11 cellular contexts compared by ENCODE assay signal in the genomic region with DNA sequence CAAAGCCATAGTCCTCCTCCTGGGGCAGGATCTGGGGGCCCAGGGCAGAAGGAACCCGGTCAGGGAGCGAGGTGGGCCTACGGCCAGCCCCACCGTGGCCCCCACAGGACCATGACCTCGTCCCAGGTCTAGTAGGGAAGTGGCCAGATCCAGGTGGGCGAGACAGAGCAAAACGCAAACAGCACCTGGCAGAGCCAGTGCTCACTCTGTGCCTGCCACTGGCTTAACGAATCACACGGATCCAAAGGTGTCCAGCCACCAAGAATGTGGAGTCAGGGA.
DNase-seq lines count a peak whose midpoint lies in the region; ATAC-seq, FAIRE-seq and TF ChIP-seq lines count a peak whose summit lies in the region.
"Had no signal": no experiment of that assay in that cellular context is flagged by ENCODE, and none has a peak within 500 bp of the region (broad histone marks: within the 10 kb centered on the region; RNA-seq: fewer than 3 reads in every experiment).

No MANE protein-coding gene starts in this region.

- H3K4me1 Mint-ChIP-seq in naive thymus-derived CD8-positive, alpha-beta T cell, result peaks cover 9 to 32% (median 17%) of the 10 kb centered on the region in 4 donors

- H4K20me1 ChIP-seq in HepG2 (ENCODE audit: insufficient read depth, low read length) (peaks cover 3% of the 10 kb centered on the region; the same call in 1 of the 2 replicates), PC-3 (ENCODE audit: low read length) (no peaks in the 10 kb centered on the region)

- no peak for TF ChIP-seq RAD21 in HepG2 (CRISPR knock-in tag; IDR thresholded peaks at IDR 0.05)

- TF ChIP-seq CTCF in HepG2 (CRISPR knock-in tag; IDR thresholded peaks at IDR 0.05) (no peak), right lobe of liver (IDR thresholded peaks at IDR 0.05) (no peak), ascending aorta (IDR thresholded peaks at IDR 0.05) (no peak), PC-3 (conservative IDR thresholded peaks at IDR 0.05; ENCODE audit: low read depth, low read length) (no peak)

- FAIRE-seq in HepG2 (lab: Jason Lieb, UNC), result no peak

- WGBS in HepG2 (ENCODE audit: low lambda C conversion rate), result 38% methylated on average over 9 of the region's 9 CpGs
- WGBS in right lobe of liver (ENCODE audit: insufficient coverage, low coverage, low lambda C conversion rate, missing lambda C conversion rate), result 69% methylated on average over 6 of the region's 9 CpGs

- BruUV-seq in HepG2 (replicated peaks; lab: Mats Ljungman, UMichigan), result no TSS peak
- BruUV-seq in PC-3 (replicated peaks; lab: Mats Ljungman, UMichigan), result no TSS peak

- in situ Hi-C loops in HepG2 (cut with HindIII; ENCODE audit: extremely low pct_ligation_motif_present, low pct_unique_long_range_greater_than_20kb) (loop anchor here (5.0 kb wide), 2 partner anchors 64 to 249 kb away; no protein-coding TSS in a partner anchor), ACHN (cut with HindIII; ENCODE audit: low pct_ligation_motif_present, low pct_unique_long_range_greater_than_20kb, low sequenced_read_pairs) (loop anchor here (10.0 kb wide), 1 partner anchor 247 kb away; no protein-coding TSS in a partner anchor)

- no peak overlapping the region for H3K27ac ChIP-seq in HepG2 (ENCODE audit: extremely low read length, insufficient read depth, low read length)
- H3K27ac ChIP-seq in right lobe of liver, result no peak overlapping the region
- peak overlapping the region; percentile 29 to 59 for H3K27ac ChIP-seq in ascending aorta
- H3K27ac ChIP-seq in PC-3 (ENCODE audit: low read length), result no peak overlapping the region
- H3K27ac ChIP-seq: left lung had no signal

- DNase-seq in HepG2 (ENCODE audit: low spot score) (no peak), right lobe of liver (no peak), ascending aorta (ENCODE audit: low spot score in 2 of 2) (no peak), ACHN (no peak), SHP77 treated with DMSO at 0.1 percent for 48 hours (lab: John Stamatoyannopoulos, UW) (no peak), NCI-H146 (lab: John Stamatoyannopoulos, UW) (no peak), PC-3 (no peak)
- DNase-seq in naive thymus-derived CD8-positive, alpha-beta T cell, result no peak
- DNase-seq: cerebellar nuclear complex had no signal

- no peaks in the 10 kb centered on the region for H3K9me2 ChIP-seq in PC-3 (replicated peaks; ENCODE audit: low read length)

- no peak for TF ChIP-seq EP300 in HepG2 (IDR thresholded peaks at IDR 0.05; ENCODE audit: low read depth in 2 of 2, low read length in 2 of 2)
- no peak for TF ChIP-seq EP300 in HepG2 (CRISPR knock-in tag; IDR thresholded peaks at IDR 0.05; ENCODE audit: borderline replicate concordance)

- H3K9me3 Mint-ChIP-seq in naive thymus-derived CD8-positive, alpha-beta T cell, result peaks cover 0 to 11% (median 0%) of the 10 kb centered on the region in 9 donors

- peaks cover 0 to 28% of the 10 kb centered on the region in 2 experiments; a peak in 2 of 5 replicates for H3K27me3 ChIP-seq in HepG2 (ENCODE audit: control insufficient read depth in 1 of 2, insufficient read depth in 2 of 2, low read length in 2 of 2)
- H3K27me3 ChIP-seq in right lobe of liver, result no peaks in the 10 kb centered on the region
- no peaks in the 10 kb centered on the region for H3K27me3 ChIP-seq in ascending aorta
- no peaks in the 10 kb centered on the region for H3K27me3 ChIP-seq in PC-3 (ENCODE audit: low read length)

- H3K4me3 Mint-ChIP-seq in naive thymus-derived CD8-positive, alpha-beta T cell, result no peak overlapping the region

- H3K36me3 ChIP-seq in HepG2 (replicated peaks in 1 of 2; ENCODE audit: control insufficient read depth in 1 of 2, insufficient read depth in 2 of 2, low read length in 2 of 2), result no peaks in the 10 kb centered on the region
- H3K36me3 ChIP-seq in right lobe of liver, result no peaks in the 10 kb centered on the region
- peaks cover 40 to 41% of the 10 kb centered on the region in 2 donors for H3K36me3 ChIP-seq in ascending aorta
- no peaks in the 10 kb centered on the region for H3K36me3 ChIP-seq in PC-3 (ENCODE audit: low read depth, low read length)

- no peaks in the 10 kb centered on the region for H3K4me1 ChIP-seq in HepG2 (ENCODE audit: insufficient read depth, low read length)
- H3K4me1 ChIP-seq in right lobe of liver, result peaks cover 0 to 12% (median 0%) of the 10 kb centered on the region in 4 donors
- peaks cover 7 to 35% of the 10 kb centered on the region in 2 donors for H3K4me1 ChIP-seq in ascending aorta
- H3K4me1 ChIP-seq in PC-3 (ENCODE audit: insufficient read depth, low read length), result no peaks in the 10 kb centered on the region

- H3K9me3 ChIP-seq in HepG2 (ENCODE audit: low read length) (peaks cover 7% of the 10 kb centered on the region; the same call in 1 of the 2 replicates), right lobe of liver (no peaks in the 10 kb centered on the region), ascending aorta (no peaks in the 10 kb centered on the region), PC-3 (ENCODE audit: low read length) (no peaks in the 10 kb centered on the region)

- H3K4me2 ChIP-seq in HepG2 (ENCODE audit: low read depth, low read length) (no peak overlapping the region), PC-3 (ENCODE audit: low read length) (no peak overlapping the region)

- POLR2A ChIA-PET in HepG2 (lab: Yijun Ruan, JAX) (interaction anchor here (0.6 to 0.9 kb wide), 2 partner anchors 65 to 399 kb away, joined by 3 read pairs; no protein-coding TSS in a partner anchor), PC-3 (lab: Charles Lee; ENCODE audit: unreplicated experiment) (interaction anchor here (0.5 kb wide), 1 partner anchor 386 kb away, joined by 4 read pairs; no protein-coding TSS in a partner anchor)
- POLR2A ChIA-PET in naive thymus-derived CD8-positive, alpha-beta T cell (lab: Charles Lee), result interaction anchor here (0.7 to 2.3 kb wide), 3 partner anchors 61 to 247 kb away, joined by 3 to 8 read pairs (median 3); no protein-coding TSS in a partner anchor

- H2AFZ ChIP-seq in HepG2 (ENCODE audit: low read length), result no peak overlapping the region
- H2AFZ ChIP-seq in PC-3 (ENCODE audit: low read length), result no peak overlapping the region

- no peak for TF ChIP-seq POLR2A in HepG2 (IDR thresholded peaks at IDR 0.05; ENCODE audit: insufficient read depth in 1 of 2, low read depth in 2 of 2, low read length in 2 of 2)
- TF ChIP-seq POLR2A in right lobe of liver (IDR thresholded peaks at IDR 0.05), result no peak

- peaks cover 13 to 89% (median 35%) of the 10 kb centered on the region in 3 donors for H3K36me3 Mint-ChIP-seq in naive thymus-derived CD8-positive, alpha-beta T cell

- CTCF ChIA-PET in HepG2 (lab: Yijun Ruan, JAX; ENCODE audit: low intra/inter-chr PET ratio, low total read pairs) (interaction anchor here (1.0 to 4.8 kb wide), 4 partner anchors 40 to 251 kb away, joined by 3 to 173 read pairs (median 18); no protein-coding TSS in a partner anchor), PC-3 (lab: Charles Lee) (interaction anchor here (0.5 to 2.6 kb wide), 9 partner anchors 38 to 325 kb away, joined by 3 to 70 read pairs (median 7); partner anchors contain the start of gene PREX1)

- peak overlapping the region in 6 of 10 donors; percentile 14 to 96 (median 54) for H3K27ac Mint-ChIP-seq in naive thymus-derived CD8-positive, alpha-beta T cell

- H3K79me2 ChIP-seq in HepG2 (ENCODE audit: insufficient read depth, low read length), result no peaks in the 10 kb centered on the region
- no peaks in the 10 kb centered on the region for H3K79me2 ChIP-seq in PC-3 (ENCODE audit: low read length)

- intact Hi-C loops in HepG2 (cut with micrococcal nuclease; ENCODE audit: unreplicated experiment), result no loop called here
- intact Hi-C loops in right lobe of liver (cut with DNase I), result loop anchor here in 1 of 2 donors (5.0 kb wide), 1 partner anchor 249 kb away; no protein-coding TSS in a partner anchor
- intact Hi-C loops in ascending aorta (cut with DNase I), result loop anchor here (2.0 to 5.0 kb wide), 2 partner anchors 25 to 264 kb away; partner anchors contain the start of gene ARFGEF2
- intact Hi-C loops in PC-3 (cut with micrococcal nuclease), result loop anchor here (10.0 kb wide), 1 partner anchor 137 kb away; no protein-coding TSS in a partner anchor

- H3K9ac ChIP-seq in HepG2 (ENCODE audit: insufficient read depth, low read depth, low read length) (no peak overlapping the region), PC-3 (ENCODE audit: low read length) (no peak overlapping the region)

- ATAC-seq in HepG2, result no peak
- no peak for ATAC-seq in right lobe of liver
- ATAC-seq in naive thymus-derived CD8-positive, alpha-beta T cell, result no peak
- no peak for ATAC-seq in PC-3

- H3K27me3 Mint-ChIP-seq in naive thymus-derived CD8-positive, alpha-beta T cell, result no peaks in the 10 kb centered on the region

- H3F3A ChIP-seq in PC-3 (ENCODE audit: low read length, unreplicated experiment), result no peaks in the 10 kb centered on the region

- no peak overlapping the region for H3K4me3 ChIP-seq in HepG2 (replicated peaks in 1 of 3; ENCODE audit: insufficient read depth in 1 of 3, low read depth in 2 of 3, low read length in 3 of 3)
- no peak overlapping the region for H3K4me3 ChIP-seq in right lobe of liver
- H3K4me3 ChIP-seq in ascending aorta, result no peak overlapping the region
- H3K4me3 ChIP-seq in PC-3 (ENCODE audit: low read length), result no peak overlapping the region
- H3K4me3 ChIP-seq: GM12878, left lung had no signal

TF ChIP-seq in HepG2, 621 proteins besides CTCF, POLR2A, EP300 and RAD21 (continues in another document):
- TF ChIP-seq KLF15 (CRISPR knock-in tag; IDR thresholded peaks at IDR 0.05; ENCODE audit: borderline replicate concordance), result 0 out of 2 replicates have a peak, but pooled peaks have one; percentile 53
- 0 out of 2 replicates have a peak, but pooled peaks have one; percentile 7 for TF ChIP-seq CENPT (CRISPR knock-in tag; IDR thresholded peaks at IDR 0.05; ENCODE audit: low read depth)
- TF ChIP-seq NONO (IDR thresholded peaks at IDR 0.05), result no peak
- TF ChIP-seq NONO (CRISPR knock-in tag; conservative IDR thresholded peaks at IDR 0.05), result 0 out of 2 replicates have a peak, but pooled peaks have one; percentile 9
- TF ChIP-seq, protein P1, sequence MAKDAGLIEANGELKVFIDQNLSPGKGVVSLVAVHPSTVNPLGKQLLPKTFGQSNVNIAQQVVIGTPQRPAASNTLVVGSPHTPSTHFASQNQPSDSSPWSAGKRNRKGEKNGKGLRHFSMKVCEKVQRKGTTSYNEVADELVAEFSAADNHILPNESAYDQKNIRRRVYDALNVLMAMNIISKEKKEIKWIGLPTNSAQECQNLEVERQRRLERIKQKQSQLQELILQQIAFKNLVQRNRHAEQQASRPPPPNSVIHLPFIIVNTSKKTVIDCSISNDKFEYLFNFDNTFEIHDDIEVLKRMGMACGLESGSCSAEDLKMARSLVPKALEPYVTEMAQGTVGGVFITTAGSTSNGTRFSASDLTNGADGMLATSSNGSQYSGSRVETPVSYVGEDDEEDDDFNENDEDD (CRISPR knock-in tag; IDR thresholded peaks at IDR 0.05; ENCODE audit: borderline replicate concordance), result no peak
- TF ChIP-seq NFE2L2 (IDR thresholded peaks at IDR 0.05; ENCODE audit: low read length), result no peak
- no peak for TF ChIP-seq ELF3 (CRISPR knock-in tag; IDR thresholded peaks at IDR 0.05)
- peak; percentile 33; the same call in 1 of the 2 replicates for TF ChIP-seq DNMT1 (CRISPR knock-in tag; IDR thresholded peaks at IDR 0.05)

Comparison
In these comparisons a context has a peak if more than half of its experiments do, and no peak if none do; other contexts are left out.
1. H3K27ac ChIP-seq: peak in ascending aorta (2 of 2); none in HepG2 (single experiment), right lobe of liver (0 of 3) and PC-3 (single experiment).